27 cellular contexts compared by ENCODE assay signal in genomic region chr21:46664316-46664995, GRCh38. TPM values are rescaled to one million over a fixed set of nuclear protein-coding genes. Genes with fewer than 3 reads are reported as not detected.
"Had no signal": no experiment of that assay in that cellular context is flagged by ENCODE, and none has a peak within 500 bp of the region (broad histone marks: within the 10 kb centered on the region; RNA-seq: fewer than 3 reads in every experiment).

No MANE protein-coding gene starts in this region.

- H3K27ac ChIP-seq: body of pancreas, coronary artery, esophagus muscularis mucosa, foreskin keratinocyte, heart left ventricle, lower lobe of right lung, neutrophil, ovary, thoracic aorta, uterus had no signal

- ATAC-seq: body of pancreas; heart left ventricle; lower lobe of right lung; sciatic nerve; stimulated activated effector memory CD8-positive, alpha-beta T cell treated with anti-CD3 and anti-CD28 coated beads, Interleukin-12 subunit alpha, Interleukin-12 subunit beta, amount 100 ng/mL, for 72 hours had no signal

- H3K4me3 ChIP-seq: body of pancreas, coronary artery, esophagus muscularis mucosa, heart left ventricle, lower lobe of right lung, ovary, thoracic aorta, uterus had no signal

- DNase-seq: activated B cell treated with CpG ODN at 0.5 μM for 24 hours; activated CD4-positive, alpha-beta T cell treated with anti-CD3 and anti-CD28 coated beads for 4 hours; activated CD4-positive, alpha-beta T cell treated with anti-CD3 and anti-CD28 coated beads, Interleukin-2, amount 50 U/mL, for 48 hours; activated CD8-positive, alpha-beta memory T cell treated with anti-CD3 and anti-CD28 coated beads for 24 hours; activated effector memory CD4-positive, alpha-beta T cell treated with Interleukin-2 at 50 U/mL for 16 hours; activated naive CD4-positive, alpha-beta T cell treated with Interleukin-2 at 50 U/mL for 16 hours; anterior cingulate cortex; body of pancreas; heart left ventricle; hypothalamus; lower lobe of right lung; mesenchymal stem cell; ovary; small intestine; stimulated activated CD4-positive, alpha-beta T cell treated with anti-CD3 and anti-CD28 coated beads, Interleukin-4, amount 100 ng/mL, for 24 hours; T-helper 1 cell; uterus had no signal

- FAIRE-seq: small intestine had no signal

- H3K27me3 ChIP-seq: body of pancreas, foreskin keratinocyte, ovary, uterus had no signal

- H3K9me3 ChIP-seq: body of pancreas, esophagus muscularis mucosa, heart left ventricle, lower lobe of right lung, neutrophil, ovary, thoracic aorta, uterus had no signal

- H3K4me1 ChIP-seq: uterus had no signal

- H3K36me3 ChIP-seq: ovary, uterus had no signal

RNA-seq across cellular contexts. Expression of gene S100B, which starts 59.6 kb away (rescaled TPM):
- total RNA-seq: activated B cell treated with CpG ODN at 0.5 μM for 24 hours, foreskin keratinocyte, kidney epithelial cell, progenitor cell of endocrine pancreas, renal cortical epithelial cell had no signal
